Comparison of ENCODE assay signal across 8 cellular contexts in the genomic region with DNA sequence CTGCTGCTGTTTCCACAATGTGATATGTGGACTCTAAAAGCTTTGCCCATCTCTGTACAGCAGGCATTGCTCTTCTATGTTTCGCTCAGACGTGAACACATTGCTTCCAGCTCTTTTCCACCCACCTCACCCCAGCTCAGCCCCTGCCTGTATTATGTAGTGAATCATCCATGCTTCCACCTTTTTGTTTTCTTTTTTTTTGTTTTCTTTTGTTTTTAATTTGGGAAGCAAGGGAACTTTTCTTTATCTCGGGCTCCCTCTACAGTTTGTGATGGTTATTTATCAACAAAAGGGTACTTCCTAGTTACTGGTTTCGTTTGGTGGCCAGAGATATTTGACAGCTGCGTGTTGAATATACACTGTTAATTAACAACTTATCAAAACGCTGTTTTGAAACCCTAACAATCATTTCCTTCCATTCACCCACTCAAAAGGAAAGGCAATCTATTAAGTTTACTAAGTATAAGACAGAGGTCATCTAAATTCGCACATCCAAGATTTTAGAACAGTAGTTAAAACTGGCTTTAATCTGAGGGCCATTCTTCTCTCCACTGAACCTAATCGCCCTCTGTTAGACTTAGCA.
DNase-seq lines count a peak whose midpoint lies in the region; FAIRE-seq and TF ChIP-seq lines count a peak whose summit lies in the region.

No MANE protein-coding gene starts in this region.

- in situ Hi-C loops in HAP-1 (cut with MboI; ENCODE audit: low sequenced_read_pairs), result loop anchor here (25.0 kb wide), 1 partner anchor 382 kb away; no protein-coding TSS in a partner anchor

- H2BK15ac ChIP-seq in mesendoderm (replicated peaks; ENCODE audit: low read depth), result no peak overlapping the region

- peak; percentile 39 for DNase-seq in NCI-H82 (lab: John Stamatoyannopoulos, UW)
- no peak for DNase-seq in NCI-H82 treated with DMSO at 0.1 percent for 48 hours (lab: John Stamatoyannopoulos, UW; ENCODE audit: unreplicated experiment)
- peak; percentile 21 to 44 for DNase-seq in HAP-1 (ENCODE audit: low spot score in 2 of 2)
- peak; percentile 41 for DNase-seq in NCI-H345 (lab: John Stamatoyannopoulos, UW)
- peak; percentile 82 for DNase-seq in bronchial epithelial cell (ENCODE audit: low read depth)
- DNase-seq in mesendoderm, result peak; percentile 73
- no peak for DNase-seq in mucosa of gallbladder (ENCODE audit: low spot score)
- no peak for DNase-seq in activated CD8-positive, alpha-beta memory T cell treated with anti-CD3 and anti-CD28 coated beads for 24 hours

- no peaks in the 10 kb centered on the region for H3K79me2 ChIP-seq in mesendoderm (ENCODE audit: control insufficient read depth, insufficient read depth, low read length)

- FAIRE-seq in bronchial epithelial cell (lab: Jason Lieb, UNC), result no peak

- H3K18ac ChIP-seq in mesendoderm (ENCODE audit: low read length), result peak overlapping the region; percentile 45

- H3K9me3 ChIP-seq in HAP-1, result no peaks in the 10 kb centered on the region

- H3K79me1 ChIP-seq in mesendoderm (ENCODE audit: low read length), result no peaks in the 10 kb centered on the region

- H3K27ac ChIP-seq in mesendoderm (ENCODE audit: low read depth, low read length), result no peak overlapping the region

- H3K4me3 ChIP-seq in HAP-1 (no peak overlapping the region), bronchial epithelial cell (ENCODE audit: low read depth, low read length) (no peak overlapping the region), mesendoderm (ENCODE audit: low read length) (no peak overlapping the region)

- H3K56ac ChIP-seq in mesendoderm (ENCODE audit: low read length), result peak overlapping the region; percentile 46

- peak; percentile 37 for TF ChIP-seq CTCF in bronchial epithelial cell (IDR thresholded peaks at IDR 0.05; ENCODE audit: insufficient read depth, low read length, severe bottlenecking)

- H3K4me1 ChIP-seq in HAP-1 (no peaks in the 10 kb centered on the region), mesendoderm (ENCODE audit: control insufficient read depth, low read depth, low read length) (peaks cover 9% of the 10 kb centered on the region)

- no peak overlapping the region for H2BK120ac ChIP-seq in mesendoderm (ENCODE audit: low read depth, low read length)

- H3K36me3 ChIP-seq in HAP-1 (replicated peaks) (no peaks in the 10 kb centered on the region), bronchial epithelial cell (ENCODE audit: control insufficient read depth, insufficient read depth, low read length) (no peaks in the 10 kb centered on the region), mesendoderm (ENCODE audit: control insufficient read depth, insufficient read depth, low read length) (no peaks in the 10 kb centered on the region)

- H3K27me3 ChIP-seq in HAP-1 (ENCODE audit: low read depth), result no peaks in the 10 kb centered on the region; the same call in 1 of the 2 replicates
- no peaks in the 10 kb centered on the region for H3K27me3 ChIP-seq in bronchial epithelial cell (ENCODE audit: control insufficient read depth, insufficient read depth, low read length)
- H3K27me3 ChIP-seq in mesendoderm (ENCODE audit: insufficient read depth, low read length, poor library complexity), result no peaks in the 10 kb centered on the region

- WGBS in mesendoderm (ENCODE audit: extremely low coverage, insufficient coverage, low lambda C conversion rate), result no CpG with 5 or more reads among the region's 8 CpGs

- H3K9ac ChIP-seq in mesendoderm (ENCODE audit: low read length), result no peak overlapping the region

- H3K23ac ChIP-seq in mesendoderm (ENCODE audit: low read length), result no peak overlapping the region

- no peak overlapping the region for H3K4ac ChIP-seq in mesendoderm (ENCODE audit: low read depth, low read length)

- no peak overlapping the region for H2AK5ac ChIP-seq in mesendoderm (ENCODE audit: low read length)

- H4K5ac ChIP-seq in mesendoderm (ENCODE audit: low read length), result no peak overlapping the region

- no peak overlapping the region for H4K8ac ChIP-seq in mesendoderm (ENCODE audit: low read depth, low read length)

- H2BK5ac ChIP-seq in mesendoderm (ENCODE audit: low read length), result no peak overlapping the region

- no peak overlapping the region for H3K4me2 ChIP-seq in mesendoderm (ENCODE audit: low read length)

Comparison
In these comparisons a context has a peak if more than half of its experiments do, and no peak if none do; other contexts are left out.
1. DNase-seq: peak in NCI-H82 (single experiment), HAP-1 (2 of 2), NCI-H345 (single experiment), bronchial epithelial cell (single experiment) and mesendoderm (single experiment); none in NCI-H82 treated with DMSO at 0.1 percent for 48 hours (single experiment), mucosa of gallbladder (single experiment) and activated CD8-positive, alpha-beta memory T cell treated with anti-CD3 and anti-CD28 coated beads for 24 hours (single experiment).